Comparison of ENCODE assay signal across 9 cellular contexts in genomic region chr9:68366933-68367534, GRCh38. TPM values are rescaled to one million over a fixed set of nuclear protein-coding genes. Genes with fewer than 3 reads are reported as not detected.
DNase-seq lines count a peak whose midpoint lies in the region; ATAC-seq and TF ChIP-seq lines count a peak whose summit lies in the region.
"Not testable (repeated sequence)": the region's sequence is repeated elsewhere in the genome, so short reads cannot be mapped to it uniquely, and the experiment has no call there.
"Had no signal": no experiment of that assay in that cellular context is flagged by ENCODE, and none has a peak within 500 bp of the region (broad histone marks: within the 10 kb centered on the region; RNA-seq: fewer than 3 reads in every experiment).

No MANE protein-coding gene starts in this region.

- not testable (repeated sequence) for H3K4me1 Mint-ChIP-seq in activated naive CD4-positive, alpha-beta T cell treated with anti-CD3 and anti-CD28 coated beads, Interleukin-2, amount 10 ng/mL, durations not matched to agents 7 days and 5 days; progenitor cell of endocrine pancreas (ENCODE audit: low read depth)

- not testable (repeated sequence) for H3K4me3 Mint-ChIP-seq in activated naive CD4-positive, alpha-beta T cell treated with anti-CD3 and anti-CD28 coated beads, Interleukin-2, amount 10 ng/mL, durations not matched to agents 7 days and 5 days; progenitor cell of endocrine pancreas (ENCODE audit: low read depth)

- peak overlapping the region; percentile 46 for H3K4me3 ChIP-seq in SJCRH30
- not testable (repeated sequence) for H3K4me3 ChIP-seq in fibroblast of lung (replicated peaks in 1 of 4; ENCODE audit: control extremely low read depth in 1 of 4, insufficient read depth in 1 of 4, low read depth in 3 of 4, low read length in 4 of 4); right lobe of liver

- in situ Hi-C loops in G401 (cut with HindIII; ENCODE audit: low sequenced_read_pairs): not testable (repeated sequence)

- not testable (repeated sequence) for H3K9ac ChIP-seq in fibroblast of lung (ENCODE audit: insufficient read depth, low read length)

- peak overlapping the region; percentile 35 for H3K4me2 ChIP-seq in fibroblast of lung (ENCODE audit: extremely low read depth, insufficient read depth, low read length)

- peak overlapping the region; percentile 77 for H3K27ac ChIP-seq in SJCRH30
- H3K27ac ChIP-seq in fibroblast of lung (ENCODE audit: insufficient read depth, low read length): peak overlapping the region; percentile 82
- not testable (repeated sequence) for H3K27ac ChIP-seq in right lobe of liver

- peak overlapping the region; percentile 13 for H2AFZ ChIP-seq in fibroblast of lung (ENCODE audit: low read length)

- not testable (repeated sequence) for H3K4me1 ChIP-seq in SJCRH30; fibroblast of lung (ENCODE audit: control insufficient read depth, extremely low read depth, insufficient read depth, low read length); right lobe of liver

- not testable (repeated sequence) for H3K27ac Mint-ChIP-seq in activated naive CD4-positive, alpha-beta T cell treated with anti-CD3 and anti-CD28 coated beads, Interleukin-2, amount 10 ng/mL, durations not matched to agents 7 days and 5 days
- peak overlapping the region; percentile 85 for H3K27ac Mint-ChIP-seq in progenitor cell of endocrine pancreas

- H3K9me3 Mint-ChIP-seq in activated naive CD4-positive, alpha-beta T cell treated with anti-CD3 and anti-CD28 coated beads, Interleukin-2, amount 10 ng/mL, durations not matched to agents 7 days and 5 days; progenitor cell of endocrine pancreas (ENCODE audit: low read depth): not testable (repeated sequence)

- not testable (repeated sequence) for H3K27me3 ChIP-seq in SJCRH30; fibroblast of lung (ENCODE audit: control insufficient read depth, insufficient read depth, low read length); right lobe of liver

- intact Hi-C loops in right lobe of liver (cut with DNase I): not testable (repeated sequence)

- TF ChIP-seq POLR2A in right lobe of liver (IDR thresholded peaks at IDR 0.05): not testable (repeated sequence)

- not testable (repeated sequence) for H3K36me3 ChIP-seq in SJCRH30; fibroblast of lung (ENCODE audit: control insufficient read depth, insufficient read depth, low read length); right lobe of liver

- H3K36me3 Mint-ChIP-seq in activated naive CD4-positive, alpha-beta T cell treated with anti-CD3 and anti-CD28 coated beads, Interleukin-2, amount 10 ng/mL, durations not matched to agents 7 days and 5 days; progenitor cell of endocrine pancreas (ENCODE audit: insufficient read depth): not testable (repeated sequence)

- H3K9me3 ChIP-seq in SJCRH30 (replicated peaks); fibroblast of lung (ENCODE audit: control insufficient read depth, insufficient read depth, low read depth, low read length); right lobe of liver: not testable (repeated sequence)

- peaks cover 21% of the 10 kb centered on the region for H3K27me3 Mint-ChIP-seq in activated naive CD4-positive, alpha-beta T cell treated with anti-CD3 and anti-CD28 coated beads, Interleukin-2, amount 10 ng/mL, durations not matched to agents 7 days and 5 days
- peaks cover 17% of the 10 kb centered on the region for H3K27me3 Mint-ChIP-seq in progenitor cell of endocrine pancreas

- ATAC-seq in HG03139 (IDR thresholded peaks at IDR 0.05; ENCODE audit: unreplicated experiment): peak; percentile 72
- peak; percentile 54 to 77 (median 69) for ATAC-seq in right lobe of liver

- 17% methylated on average over 8 of the region's 10 CpGs for WGBS in right lobe of liver (ENCODE audit: insufficient coverage, low coverage, low lambda C conversion rate, missing lambda C conversion rate)

- TF ChIP-seq CTCF in fibroblast of lung (conservative IDR thresholded peaks at IDR 0.05 in 1 of 2, IDR thresholded peaks at IDR 0.05 in 1 of 2; ENCODE audit: low read depth in 1 of 2, low read length in 2 of 2); right lobe of liver (IDR thresholded peaks at IDR 0.05); progenitor cell of endocrine pancreas (IDR thresholded peaks at IDR 0.05; ENCODE audit: unreplicated experiment): not testable (repeated sequence)

- DNase-seq in G401 (ENCODE audit: low spot score): peak; percentile 40
- peak; percentile 82 to 87 for DNase-seq in SJCRH30
- DNase-seq in activated naive CD4-positive, alpha-beta T cell treated with anti-CD3 and anti-CD28 coated beads, Interleukin-2, amount 10 ng/mL, durations not matched to agents 7 days and 5 days: peak; percentile 19
- peak in 1 of 2 donors; percentile 39 for DNase-seq in fibroblast of lung (ENCODE audit: low read depth in 2 of 2)
- DNase-seq in right lobe of liver; progenitor cell of endocrine pancreas (ENCODE audit: low spot score, unreplicated experiment): not testable (repeated sequence)

- H3K79me2 ChIP-seq in fibroblast of lung (ENCODE audit: control insufficient read depth, insufficient read depth, low read length): not testable (repeated sequence)

- H4K20me1 ChIP-seq in fibroblast of lung (ENCODE audit: control insufficient read depth, extremely low read depth, insufficient read depth, low read length): not testable (repeated sequence)

- CTCF ChIA-PET in activated naive CD4-positive, alpha-beta T cell treated with anti-CD3 and anti-CD28 coated beads, Interleukin-2, amount 10 ng/mL, durations not matched to agents 7 days and 5 days (lab: Charles Lee): not testable (repeated sequence)

RNA-seq across cellular contexts. Expression of gene PGM5, which starts 10.6 kb away (rescaled TPM):
- 0.68 and 1.5 TPM in 2 replicates for total RNA-seq in G401 (2014; rRNA removed; shearing (Covaris generic))
- total RNA-seq in SJCRH30 (2014; rRNA removed; shearing (Covaris generic)): 113 and 119 TPM in 2 replicates
- total RNA-seq in fibroblast of lung (37.5 and 113 TPM in 2 replicates), right lobe of liver (1 to 10 TPM; 1.4 to 3.5 (median 2.9) TPM), progenitor cell of endocrine pancreas (3.6 and 3.9 TPM in 2 replicates)
- polyA plus RNA-seq in fibroblast of lung: 42.6 and 65.7 TPM in 2 replicates
- 39.1 and 65.4 TPM in 2 replicates for polyA plus RNA-seq in fibroblast of lung (2012)
- polyA minus RNA-seq in fibroblast of lung (ENCODE audit: low replicate concordance): 62.4 and 117 TPM in 2 replicates
- total RNA-seq: activated B cell treated with CpG ODN at 0.5 μM for 24 hours, GM23338 had no signal
- polyA plus RNA-seq: GM23338 had no signal
